Comparison of ENCODE assay signal across 11 cellular contexts in the genomic region with DNA sequence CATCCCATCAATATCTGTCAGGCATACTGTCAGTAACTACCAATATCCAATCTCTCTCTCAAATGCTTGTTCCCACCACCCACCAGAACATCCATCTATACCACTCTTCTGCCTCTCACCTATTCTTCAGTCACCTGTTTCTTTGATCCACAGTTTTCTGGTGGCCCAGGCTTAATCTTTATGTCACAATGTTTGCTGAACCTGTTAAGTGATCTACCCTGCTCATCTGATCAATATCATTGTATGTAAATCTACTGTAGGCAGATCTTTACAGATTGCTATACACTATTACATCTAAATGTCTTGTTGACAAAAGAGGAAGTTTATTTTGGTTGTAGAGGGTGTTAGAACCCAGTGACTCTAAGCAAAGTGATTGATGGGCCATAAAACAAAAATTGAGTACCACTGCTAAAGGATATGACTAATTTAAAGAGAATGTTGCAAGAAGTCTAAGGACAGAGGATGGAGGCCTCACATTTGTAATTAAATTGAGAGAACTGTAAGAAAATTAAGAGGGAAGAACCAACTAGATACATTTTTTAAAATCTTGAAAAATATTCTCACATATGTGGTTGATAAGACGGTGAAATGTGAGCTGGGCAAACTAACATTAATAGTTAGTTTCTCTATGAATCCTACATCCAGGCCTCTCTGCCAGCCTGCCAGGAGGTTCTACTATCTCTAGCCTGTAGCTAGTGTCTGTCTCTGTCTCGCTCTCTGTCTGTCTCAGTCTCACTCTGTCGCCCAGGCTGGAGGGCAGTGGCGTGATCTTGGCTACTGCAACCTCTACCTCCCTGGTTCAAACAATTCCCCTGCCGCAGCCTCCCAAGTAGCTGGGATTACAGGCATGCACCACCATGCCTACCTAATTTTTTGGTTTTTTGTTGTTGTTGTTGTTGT. TPM values are rescaled to one million over a fixed set of nuclear protein-coding genes. Genes with fewer than 3 reads are reported as not detected.
DNase-seq lines count a peak whose midpoint lies in the region; ATAC-seq and TF ChIP-seq lines count a peak whose summit lies in the region.
"Had no signal": no experiment of that assay in that cellular context is flagged by ENCODE, and none has a peak within 500 bp of the region (broad histone marks: within the 10 kb centered on the region; RNA-seq: fewer than 3 reads in every experiment).

No MANE protein-coding gene starts in this region.

- no peaks in the 10 kb centered on the region for H3K9me3 ChIP-seq in tibial nerve

- no peak for ATAC-seq in GM19023 (IDR thresholded peaks at IDR 0.05; ENCODE audit: unreplicated experiment)

- H3K4me3 ChIP-seq in AG10803 (ENCODE audit: low read length), result no peak overlapping the region
- no peak overlapping the region for H3K4me3 ChIP-seq in tibial nerve

- TF ChIP-seq EP300 in tibial nerve (IDR thresholded peaks at IDR 0.05), result no peak

- TF ChIP-seq CTCF in AG10803 (conservative IDR thresholded peaks at IDR 0.05; ENCODE audit: low read length) (no peak), tibial nerve (IDR thresholded peaks at IDR 0.05) (no peak)

- DNase-seq in AG10803 (ENCODE audit: low read depth), result peak; percentile 46
- DNase-seq in HEK293T (ENCODE audit: extremely low spot score), result no peak
- DNase-seq in SIG-M5 treated with dmso at 0.1 percent for 504 hours (lab: John Stamatoyannopoulos, UW; ENCODE audit: unreplicated experiment), result peak; percentile 88
- DNase-seq in iris pigment epithelial cell (ENCODE audit: low read depth), result peak; percentile 30
- no peak for DNase-seq in stimulated activated naive CD4-positive, alpha-beta T cell (lab: John Stamatoyannopoulos, UW)
- DNase-seq in stimulated activated CD4-positive, alpha-beta T cell treated with anti-CD3 and anti-CD28 coated beads, Interleukin-12 subunit alpha, Interleukin-12 subunit beta, amount 100 ng/mL, for 4 hours, result no peak
- no peak for DNase-seq in tibial nerve (ENCODE audit: low spot score in 2 of 2)
- DNase-seq: effector memory CD4-positive, alpha-beta T cell; NCI-H2081; SHP77 treated with DMSO at 0.1 percent for 48 hours had no signal

- no peak overlapping the region for H3K27ac ChIP-seq in tibial nerve

- peaks cover 0 to 38% (median 4%) of the 10 kb centered on the region in 4 donors for H3K4me1 ChIP-seq in tibial nerve

- no peak for TF ChIP-seq POLR2A in tibial nerve (IDR thresholded peaks at IDR 0.05)

- POLR2A ChIA-PET in HEK293T (lab: Yijun Ruan, JAX), result interaction anchor here (0.7 kb wide), 1 partner anchor 303 kb away, joined by 3 read pairs; no protein-coding TSS in a partner anchor

- H3K27me3 ChIP-seq in tibial nerve, result no peaks in the 10 kb centered on the region

- 74 to 93% methylated on average over 5 of the region's 5 CpGs for WGBS in tibial nerve, 2 donors

- CTCF ChIA-PET in HEK293T (lab: Yijun Ruan, JAX), result interaction anchor here (0.9 to 1.0 kb wide), 2 partner anchors 31 to 213 kb away, joined by 3 to 5 read pairs; no protein-coding TSS in a partner anchor

- H3K36me3 ChIP-seq in tibial nerve, result no peaks in the 10 kb centered on the region

TF ChIP-seq in HEK293T, 16 proteins besides CTCF, POLR2A, EP300 and RAD21:
- TF ChIP-seq FOXK2 (IDR thresholded peaks at IDR 0.05) (no peak), PKNOX1 (IDR thresholded peaks at IDR 0.05) (peak; percentile 81)

RNA-seq across cellular contexts. Expression of gene EGLN1, which starts 34.1 kb away (rescaled TPM):
- 10 to 100 TPM; 53.2 to 76.7 (median 60.1) TPM for total RNA-seq in tibial nerve

RNA-seq across cellular contexts. Expression of gene SPRTN, which starts 49.9 kb away (rescaled TPM):
- total RNA-seq in tibial nerve, result 10 to 100 TPM; 12.1 to 33.4 (median 16.7) TPM

RNA-seq across cellular contexts. Expression of gene EXOC8, which starts 50.4 kb away (rescaled TPM):
- total RNA-seq in tibial nerve, result 10 to 100 TPM; 12.6 to 15.7 (median 14.5) TPM

Comparison
In these comparisons a context has a peak if more than half of its experiments do, and no peak if none do; other contexts are left out.
1. DNase-seq: peak in AG10803 (single experiment), SIG-M5 treated with dmso at 0.1 percent for 504 hours (single experiment) and iris pigment epithelial cell (single experiment); none in HEK293T (single experiment), stimulated activated naive CD4-positive, alpha-beta T cell (0 of 6), stimulated activated CD4-positive, alpha-beta T cell treated with anti-CD3 and anti-CD28 coated beads, Interleukin-12 subunit alpha, Interleukin-12 subunit beta, amount 100 ng/mL, for 4 hours (single experiment) and tibial nerve (0 of 2).